Comparison of ENCODE assay signal across 14 cellular contexts in the genomic region with DNA sequence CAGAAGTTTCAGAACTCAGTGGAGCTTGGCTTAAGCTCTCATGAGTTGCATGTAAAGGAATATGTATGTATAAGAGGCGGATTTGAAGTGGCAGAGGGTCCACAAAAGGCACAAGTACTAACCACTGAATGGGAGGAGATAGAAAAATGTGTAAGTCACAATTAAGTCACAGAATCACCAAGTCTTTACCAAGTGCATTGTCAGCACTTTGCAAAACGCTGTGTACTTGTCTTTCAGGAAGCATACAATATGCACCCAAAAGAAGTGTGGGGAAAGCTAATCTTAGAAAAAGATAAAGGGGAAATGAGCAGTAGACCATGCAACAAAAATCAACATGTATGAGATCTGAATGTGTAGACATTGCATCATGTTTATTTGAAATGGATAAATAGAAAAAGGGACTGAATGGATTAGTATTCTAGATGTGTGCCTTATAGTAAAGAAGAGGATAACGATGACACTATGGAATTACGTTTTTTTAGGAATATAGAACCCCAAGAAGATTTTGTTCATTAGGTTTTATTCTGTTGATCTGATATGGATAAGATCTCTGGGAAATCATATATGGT. TPM values are rescaled to one million over a fixed set of nuclear protein-coding genes. Genes with fewer than 3 reads are reported as not detected.
DNase-seq lines count a peak whose midpoint lies in the region; ATAC-seq and TF ChIP-seq lines count a peak whose summit lies in the region.
"Had no signal": no experiment of that assay in that cellular context is flagged by ENCODE, and none has a peak within 500 bp of the region (broad histone marks: within the 10 kb centered on the region; RNA-seq: fewer than 3 reads in every experiment).

No MANE protein-coding gene starts in this region.

- no peak overlapping the region for H3K23ac ChIP-seq in mesendoderm (ENCODE audit: low read length)

- no peak for TF ChIP-seq POLR2A in esophagus muscularis mucosa (IDR thresholded peaks at IDR 0.05; ENCODE audit: low read depth)

- DNase-seq in SK-N-SH (no peak), RPMI8226 (peak; percentile 57), esophagus muscularis mucosa (ENCODE audit: extremely low spot score) (no peak), MG63 (no peak), NCI-H1417 treated with DMSO at 0.1 percent for 48 hours (lab: John Stamatoyannopoulos, UW) (no peak), mesendoderm (no peak)
- DNase-seq: activated CD4-positive, alpha-beta T cell treated with anti-CD3 and anti-CD28 coated beads, Interleukin-2, amount 50 U/mL, for 1 hour; activated naive CD4-positive, alpha-beta T cell; DND-41; NCI-H524 had no signal

- H3K27me3 ChIP-seq in SK-N-SH (ENCODE audit: insufficient read depth) (no peaks in the 10 kb centered on the region), esophagus muscularis mucosa (no peaks in the 10 kb centered on the region), skeletal muscle satellite cell (ENCODE audit: control insufficient read depth, insufficient read depth, low read length) (no peaks in the 10 kb centered on the region), MG63 (no peaks in the 10 kb centered on the region), mesendoderm (ENCODE audit: insufficient read depth, low read length, poor library complexity) (no peaks in the 10 kb centered on the region)

- H3K79me2 ChIP-seq in SK-N-SH (ENCODE audit: insufficient read depth) (no peaks in the 10 kb centered on the region), mesendoderm (ENCODE audit: control insufficient read depth, insufficient read depth, low read length) (no peaks in the 10 kb centered on the region)

- H2AK5ac ChIP-seq in mesendoderm (ENCODE audit: low read length): no peak overlapping the region

- H4K8ac ChIP-seq in mesendoderm (ENCODE audit: low read depth, low read length): no peak overlapping the region

- CTCF ChIA-PET in SK-N-SH (lab: Yijun Ruan, JAX): interaction anchor here (0.7 to 4.1 kb wide), 3 partner anchors 50 to 113 kb away, joined by 3 to 33 read pairs (median 3); no protein-coding TSS in a partner anchor

- H3K4ac ChIP-seq in mesendoderm (ENCODE audit: low read depth, low read length): no peak overlapping the region

- H3K4me3 ChIP-seq in SK-N-SH (ENCODE audit: low read depth in 2 of 2, low read length in 1 of 2): no peak overlapping the region
- no peak overlapping the region for H3K4me3 ChIP-seq in esophagus muscularis mucosa
- H3K4me3 ChIP-seq in skeletal muscle satellite cell (ENCODE audit: low read length): no peak overlapping the region
- no peak overlapping the region for H3K4me3 ChIP-seq in MG63
- H3K4me3 ChIP-seq in mesendoderm (ENCODE audit: low read length): no peak overlapping the region
- H3K4me3 ChIP-seq: lung, thoracic aorta had no signal

- no peak overlapping the region for H3K56ac ChIP-seq in mesendoderm (ENCODE audit: low read length)

- H3K4me2 ChIP-seq in SK-N-SH: peak overlapping the region; percentile 8; the same call in 1 of the 2 replicates
- H3K4me2 ChIP-seq in skeletal muscle satellite cell (ENCODE audit: low read length): peak overlapping the region; percentile 65
- no peak overlapping the region for H3K4me2 ChIP-seq in mesendoderm (ENCODE audit: low read length)

- no peak for ATAC-seq in SK-N-SH treated with all-trans-retinoic acid at 6 μM for 48 hours

- H3K9ac ChIP-seq in SK-N-SH (no peak overlapping the region; the same call in 1 of the 2 replicates), skeletal muscle satellite cell (ENCODE audit: low read depth, low read length) (peak overlapping the region; percentile 67), mesendoderm (ENCODE audit: low read length) (no peak overlapping the region)

- H2BK120ac ChIP-seq in mesendoderm (ENCODE audit: low read depth, low read length): no peak overlapping the region

- H3K9me3 ChIP-seq in SK-N-SH: no peaks in the 10 kb centered on the region
- H3K9me3 ChIP-seq in esophagus muscularis mucosa: no peaks in the 10 kb centered on the region
- no peaks in the 10 kb centered on the region for H3K9me3 ChIP-seq in skeletal muscle satellite cell (replicated peaks; ENCODE audit: low read length)
- H3K9me3 ChIP-seq in MG63: no peaks in the 10 kb centered on the region
- H3K9me3 ChIP-seq: thoracic aorta had no signal

- POLR2A ChIA-PET in SK-N-SH (lab: Yijun Ruan, JAX): no interaction called here

- TF ChIP-seq EP300 in SK-N-SH (IDR thresholded peaks at IDR 0.05; ENCODE audit: borderline replicate concordance in 1 of 2, low read depth in 1 of 2, low read length in 1 of 2) (no peak), esophagus muscularis mucosa (IDR thresholded peaks at IDR 0.05) (no peak)

- H2AFZ ChIP-seq in SK-N-SH (ENCODE audit: low read depth): no peak overlapping the region

- H3K9me2 ChIP-seq in SK-N-SH: no peaks in the 10 kb centered on the region

- peaks cover 29 to 42% of the 10 kb centered on the region in 2 experiments for H3K36me3 ChIP-seq in SK-N-SH (replicated peaks in 1 of 2; ENCODE audit: control insufficient read depth in 1 of 2, insufficient read depth in 2 of 2, low read length in 1 of 2)
- H3K36me3 ChIP-seq in esophagus muscularis mucosa: peaks cover 0 to 40% (median 23%) of the 10 kb centered on the region in 4 donors
- peaks cover 51% of the 10 kb centered on the region for H3K36me3 ChIP-seq in skeletal muscle satellite cell (ENCODE audit: insufficient read depth, low read length)
- peaks cover 71% of the 10 kb centered on the region for H3K36me3 ChIP-seq in MG63
- H3K36me3 ChIP-seq in mesendoderm (ENCODE audit: control insufficient read depth, insufficient read depth, low read length): peaks cover 14% of the 10 kb centered on the region

- no peak overlapping the region for H2BK5ac ChIP-seq in mesendoderm (ENCODE audit: low read length)

- TF ChIP-seq RAD21 in SK-N-SH (IDR thresholded peaks at IDR 0.05; ENCODE audit: low read length): no peak

- H4K5ac ChIP-seq in mesendoderm (ENCODE audit: low read length): no peak overlapping the region

- peaks cover 0 to 17% of the 10 kb centered on the region in 2 experiments; a peak in 3 of 4 replicates for H3K4me1 ChIP-seq in SK-N-SH (ENCODE audit: control insufficient read depth in 1 of 2, insufficient read depth in 2 of 2, low read depth in 1 of 2, low read length in 1 of 2)
- peaks cover 25 to 42% (median 37%) of the 10 kb centered on the region in 4 donors for H3K4me1 ChIP-seq in esophagus muscularis mucosa
- peaks cover 59% of the 10 kb centered on the region for H3K4me1 ChIP-seq in skeletal muscle satellite cell (ENCODE audit: control insufficient read depth, insufficient read depth, low read length)
- H3K4me1 ChIP-seq in mesendoderm (ENCODE audit: control insufficient read depth, low read depth, low read length): no peaks in the 10 kb centered on the region

- no peak overlapping the region for H3K18ac ChIP-seq in mesendoderm (ENCODE audit: low read length)

- peaks cover 14% of the 10 kb centered on the region for H3F3A ChIP-seq in SK-N-SH (replicated peaks; ENCODE audit: insufficient read depth)

- H4K20me1 ChIP-seq in SK-N-SH (ENCODE audit: insufficient read depth): no peaks in the 10 kb centered on the region

- intact Hi-C loops in esophagus muscularis mucosa (cut with DNase I): loop anchor here (5.0 kb wide), 1 partner anchor 60 kb away; no protein-coding TSS in a partner anchor

- peak overlapping the region; percentile 34 to 62; a peak in 3 of 4 replicates for H3K27ac ChIP-seq in SK-N-SH (ENCODE audit: low read depth in 2 of 2, low read length in 1 of 2)
- peak overlapping the region; percentile 45 to 71 (median 66) for H3K27ac ChIP-seq in esophagus muscularis mucosa (replicated peaks in 1 of 4)
- no peak overlapping the region for H3K27ac ChIP-seq in mesendoderm (ENCODE audit: low read depth, low read length)

- H2BK15ac ChIP-seq in mesendoderm (replicated peaks; ENCODE audit: low read depth): no peak overlapping the region

- H3K79me1 ChIP-seq in mesendoderm (ENCODE audit: low read length): no peaks in the 10 kb centered on the region

- TF ChIP-seq CTCF in SK-N-SH (IDR thresholded peaks at IDR 0.05) (no peak), esophagus muscularis mucosa (IDR thresholded peaks at IDR 0.05) (no peak)

- WGBS in SK-N-SH (ENCODE audit: low lambda C conversion rate): 79% methylated on average over 4 of the region's 4 CpGs
- 75% methylated on average over 4 of the region's 4 CpGs for WGBS in esophagus muscularis mucosa
- WGBS in mesendoderm (ENCODE audit: extremely low coverage, insufficient coverage, low lambda C conversion rate): 100% methylated on average over 2 of the region's 4 CpGs

TF ChIP-seq in SK-N-SH treated with all-trans-retinoic acid at 6 μM for 48 hours, 23 proteins besides CTCF, POLR2A, EP300 and RAD21 (continues in another document):
- TF ChIP-seq ZNF565 (CRISPR knock-in tag; conservative IDR thresholded peaks at IDR 0.05; ENCODE audit: low read depth): no peak
- TF ChIP-seq RARB (CRISPR knock-in tag; IDR thresholded peaks at IDR 0.05): no peak

RNA-seq across cellular contexts. Expression of a gene that starts 4.5 kb away (rescaled TPM):
- polyA plus RNA-seq in SK-N-SH (2012; rRNA removed): 0.87 and 1.4 TPM in 2 replicates
- polyA plus RNA-seq in SK-N-SH (2012; cell fraction: cytosol; rRNA removed): 0.66 and 0.67 TPM in 2 replicates
- 1.2 and 3.4 TPM in 2 replicates for polyA plus RNA-seq in SK-N-SH (2012; cell fraction: nucleus; rRNA removed)
- 1 to 10 TPM; 1.3 to 2.5 (median 1.9) TPM for total RNA-seq in esophagus muscularis mucosa
- 2.3 and 2.6 TPM in 2 replicates for total RNA-seq in skeletal muscle satellite cell (2012; rRNA removed)
- total RNA-seq in MG63 (2014; rRNA removed; shearing (Covaris generic); ENCODE audit: low replicate concordance): 0.92 TPM in 1 of 2 replicates, not detected in the other
- polyA plus RNA-seq in mesendoderm (2013, experiment 1 of 2): 0.72 TPM
- 0.69 TPM for polyA plus RNA-seq in mesendoderm (2013, experiment 2 of 2)

RNA-seq across cellular contexts. Expression of a gene that starts 48.1 kb away (rescaled TPM):
- polyA plus RNA-seq in SK-N-SH (2012; rRNA removed): 12.2 and 15.7 TPM in 2 replicates
- 17.3 and 21.2 TPM in 2 replicates for polyA plus RNA-seq in SK-N-SH (2012; cell fraction: cytosol; rRNA removed)
- 9.7 and 15.8 TPM in 2 replicates for polyA plus RNA-seq in SK-N-SH (2012; cell fraction: nucleus; rRNA removed)
- 10 to 100 TPM; 71.1 to 90.2 (median 77.7) TPM for total RNA-seq in esophagus muscularis mucosa
- 40.6 and 45.1 TPM in 2 replicates for total RNA-seq in skeletal muscle satellite cell (2012; rRNA removed)
- 56.1 and 70.7 TPM in 2 replicates for total RNA-seq in MG63 (2014; rRNA removed; shearing (Covaris generic); ENCODE audit: low replicate concordance)
- 26.5 TPM for polyA plus RNA-seq in mesendoderm (2013, experiment 1 of 2)
- 26.6 TPM for polyA plus RNA-seq in mesendoderm (2013, experiment 2 of 2)

RNA-seq across cellular contexts. Expression of a gene that starts 51.3 kb away (rescaled TPM):
- polyA plus RNA-seq in SK-N-SH (2012; rRNA removed): 4.4 and 6.6 TPM in 2 replicates
- polyA plus RNA-seq in SK-N-SH (2012; cell fraction: cytosol; rRNA removed): 4.4 and 4.6 TPM in 2 replicates
- polyA plus RNA-seq in SK-N-SH (2012; cell fraction: nucleus; rRNA removed): 10.1 and 14.1 TPM in 2 replicates
- total RNA-seq in esophagus muscularis mucosa: 1 to 10 TPM; 4.1 to 9.6 (median 7.2) TPM
- 31.9 and 44.1 TPM in 2 replicates for total RNA-seq in skeletal muscle satellite cell (2012; rRNA removed)
- total RNA-seq in MG63 (2014; rRNA removed; shearing (Covaris generic); ENCODE audit: low replicate concordance): 1.1 and 3.5 TPM in 2 replicates
- polyA plus RNA-seq in mesendoderm (2013, experiment 1 of 2): 0.63 TPM
- 0.77 TPM for polyA plus RNA-seq in mesendoderm (2013, experiment 2 of 2)
